Comparison of ENCODE assay signal across 35 cellular contexts in the genomic region with DNA sequence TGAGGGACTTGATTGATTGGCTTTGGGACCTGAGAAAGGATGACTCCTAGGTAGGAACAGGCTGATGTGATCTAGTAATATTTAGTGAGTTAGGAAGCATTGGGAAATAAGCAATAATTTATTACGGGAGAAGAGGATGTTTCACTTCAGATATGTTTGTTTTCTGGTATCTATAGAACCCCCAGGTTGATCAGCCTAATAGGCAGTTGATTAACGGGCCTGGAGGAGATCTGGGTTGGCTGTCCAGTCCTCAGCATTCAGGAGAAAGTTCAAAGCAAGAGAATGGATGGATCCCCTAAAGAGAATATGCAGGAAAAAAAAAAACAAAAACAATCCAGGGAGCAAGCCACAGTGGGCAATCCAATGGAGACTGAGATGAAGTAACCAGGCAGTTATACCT.
"Had no signal": no experiment of that assay in that cellular context is flagged by ENCODE, and none has a peak within 500 bp of the region (broad histone marks: within the 10 kb centered on the region; RNA-seq: fewer than 3 reads in every experiment).

No MANE protein-coding gene starts in this region.

- H3K4me3 ChIP-seq: MG63 had no signal

- H3K9me3 ChIP-seq: MG63 had no signal

- H3K36me3 ChIP-seq: MG63 had no signal

- DNase-seq: Karpas-422, Kasumi-1, MG63, MM.1S, MV-4-11, NCI-H1048, NCI-H1092, NCI-H1092 treated with DMSO at 0.1 percent for 48 hours, NCI-H1105, NCI-H1105 treated with DMSO at 0.1 percent for 48 hours, NCI-H1417, NCI-H1417 treated with DMSO at 0.1 percent for 48 hours, NCI-H1436, NCI-H1436 treated with DMSO at 0.1 percent for 48 hours, NCI-H146, NCI-H1694, NCI-H1694 treated with DMSO at 0.1 percent for 48 hours, NCI-H187, NCI-H187 treated with DMSO at 0.1 percent for 48 hours, NCI-H1930, NCI-H2029, NCI-H2029 treated with DMSO at 0.1 percent for 48 hours, NCI-H2081, NCI-H2081 treated with DMSO at 0.1 percent for 48 hours, NCI-H2107, NCI-H2171, NCI-H2171 treated with DMSO at 0.1 percent for 48 hours, NCI-H2227 treated with DMSO at 0.1 percent for 48 hours, NCI-H226, NCI-H345, NCI-H446, NCI-H446 treated with DMSO at 0.1 percent for 48 hours, NCI-H510A, NCI-H510A treated with DMSO at 0.1 percent for 48 hours, NCI-H524 had no signal
